1 cellular context compared by ENCODE assay signal in genomic region chr1:173714759-173715537, GRCh38.
TF ChIP-seq lines count a peak whose summit lies in the region.

TSS of gene KLHL20 (plus strand) at chr1:173714981. CDS start at chr1:173716044, 1,063 bp downstream.

TF ChIP-seq in HEK293, 187 proteins besides CTCF, POLR2A, EP300 and RAD21 (continued from another document):
- TF ChIP-seq, protein P1, sequence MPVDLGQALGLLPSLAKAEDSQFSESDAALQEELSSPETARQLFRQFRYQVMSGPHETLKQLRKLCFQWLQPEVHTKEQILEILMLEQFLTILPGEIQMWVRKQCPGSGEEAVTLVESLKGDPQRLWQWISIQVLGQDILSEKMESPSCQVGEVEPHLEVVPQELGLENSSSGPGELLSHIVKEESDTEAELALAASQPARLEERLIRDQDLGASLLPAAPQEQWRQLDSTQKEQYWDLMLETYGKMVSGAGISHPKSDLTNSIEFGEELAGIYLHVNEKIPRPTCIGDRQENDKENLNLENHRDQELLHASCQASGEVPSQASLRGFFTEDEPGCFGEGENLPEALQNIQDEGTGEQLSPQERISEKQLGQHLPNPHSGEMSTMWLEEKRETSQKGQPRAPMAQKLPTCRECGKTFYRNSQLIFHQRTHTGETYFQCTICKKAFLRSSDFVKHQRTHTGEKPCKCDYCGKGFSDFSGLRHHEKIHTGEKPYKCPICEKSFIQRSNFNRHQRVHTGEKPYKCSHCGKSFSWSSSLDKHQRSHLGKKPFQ (tag by site-specific recombination; IDR thresholded peaks at IDR 0.05), result no peak
- TF ChIP-seq ZBTB8A (tag by site-specific recombination; IDR thresholded peaks at IDR 0.05) (peak; percentile 74), ZFP37 (tag by site-specific recombination; IDR thresholded peaks at IDR 0.05) (peak; percentile 98), ZNF366 (tag by site-specific recombination; conservative IDR thresholded peaks at IDR 0.05) (peak; percentile 90), ZNF112 (tag by site-specific recombination; IDR thresholded peaks at IDR 0.05) (no peak), ZNF501 (tag by site-specific recombination; IDR thresholded peaks at IDR 0.05) (peak; percentile 96; the same call in 1 of the 2 replicates), MZF1 (tag by site-specific recombination; IDR thresholded peaks at IDR 0.05; ENCODE audit: borderline replicate concordance) (no peak)
- TF ChIP-seq, protein P2, sequence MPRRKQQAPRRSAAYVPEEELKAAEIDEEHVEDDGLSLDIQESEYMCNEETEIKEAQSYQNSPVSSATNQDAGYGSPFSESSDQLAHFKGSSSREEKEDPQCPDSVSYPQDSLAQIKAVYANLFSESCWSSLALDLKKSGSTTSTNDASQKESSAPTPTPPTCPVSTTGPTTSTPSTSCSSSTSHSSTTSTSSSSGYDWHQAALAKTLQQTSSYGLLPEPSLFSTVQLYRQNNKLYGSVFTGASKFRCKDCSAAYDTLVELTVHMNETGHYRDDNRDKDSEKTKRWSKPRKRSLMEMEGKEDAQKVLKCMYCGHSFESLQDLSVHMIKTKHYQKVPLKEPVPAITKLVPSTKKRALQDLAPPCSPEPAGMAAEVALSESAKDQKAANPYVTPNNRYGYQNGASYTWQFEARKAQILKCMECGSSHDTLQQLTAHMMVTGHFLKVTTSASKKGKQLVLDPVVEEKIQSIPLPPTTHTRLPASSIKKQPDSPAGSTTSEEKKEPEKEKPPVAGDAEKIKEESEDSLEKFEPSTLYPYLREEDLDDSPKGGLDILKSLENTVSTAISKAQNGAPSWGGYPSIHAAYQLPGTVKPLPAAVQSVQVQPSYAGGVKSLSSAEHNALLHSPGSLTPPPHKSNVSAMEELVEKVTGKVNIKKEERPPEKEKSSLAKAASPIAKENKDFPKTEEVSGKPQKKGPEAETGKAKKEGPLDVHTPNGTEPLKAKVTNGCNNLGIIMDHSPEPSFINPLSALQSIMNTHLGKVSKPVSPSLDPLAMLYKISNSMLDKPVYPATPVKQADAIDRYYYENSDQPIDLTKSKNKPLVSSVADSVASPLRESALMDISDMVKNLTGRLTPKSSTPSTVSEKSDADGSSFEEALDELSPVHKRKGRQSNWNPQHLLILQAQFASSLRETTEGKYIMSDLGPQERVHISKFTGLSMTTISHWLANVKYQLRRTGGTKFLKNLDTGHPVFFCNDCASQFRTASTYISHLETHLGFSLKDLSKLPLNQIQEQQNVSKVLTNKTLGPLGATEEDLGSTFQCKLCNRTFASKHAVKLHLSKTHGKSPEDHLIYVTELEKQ (tag by site-specific recombination; IDR thresholded peaks at IDR 0.05; ENCODE audit: borderline replicate concordance), result no peak
- TF ChIP-seq, protein P3, sequence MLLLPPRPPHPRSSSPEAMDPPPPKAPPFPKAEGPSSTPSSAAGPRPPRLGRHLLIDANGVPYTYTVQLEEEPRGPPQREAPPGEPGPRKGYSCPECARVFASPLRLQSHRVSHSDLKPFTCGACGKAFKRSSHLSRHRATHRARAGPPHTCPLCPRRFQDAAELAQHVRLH (tag by site-specific recombination; IDR thresholded peaks at IDR 0.05), result peak; percentile 99
- TF ChIP-seq, protein P4, sequence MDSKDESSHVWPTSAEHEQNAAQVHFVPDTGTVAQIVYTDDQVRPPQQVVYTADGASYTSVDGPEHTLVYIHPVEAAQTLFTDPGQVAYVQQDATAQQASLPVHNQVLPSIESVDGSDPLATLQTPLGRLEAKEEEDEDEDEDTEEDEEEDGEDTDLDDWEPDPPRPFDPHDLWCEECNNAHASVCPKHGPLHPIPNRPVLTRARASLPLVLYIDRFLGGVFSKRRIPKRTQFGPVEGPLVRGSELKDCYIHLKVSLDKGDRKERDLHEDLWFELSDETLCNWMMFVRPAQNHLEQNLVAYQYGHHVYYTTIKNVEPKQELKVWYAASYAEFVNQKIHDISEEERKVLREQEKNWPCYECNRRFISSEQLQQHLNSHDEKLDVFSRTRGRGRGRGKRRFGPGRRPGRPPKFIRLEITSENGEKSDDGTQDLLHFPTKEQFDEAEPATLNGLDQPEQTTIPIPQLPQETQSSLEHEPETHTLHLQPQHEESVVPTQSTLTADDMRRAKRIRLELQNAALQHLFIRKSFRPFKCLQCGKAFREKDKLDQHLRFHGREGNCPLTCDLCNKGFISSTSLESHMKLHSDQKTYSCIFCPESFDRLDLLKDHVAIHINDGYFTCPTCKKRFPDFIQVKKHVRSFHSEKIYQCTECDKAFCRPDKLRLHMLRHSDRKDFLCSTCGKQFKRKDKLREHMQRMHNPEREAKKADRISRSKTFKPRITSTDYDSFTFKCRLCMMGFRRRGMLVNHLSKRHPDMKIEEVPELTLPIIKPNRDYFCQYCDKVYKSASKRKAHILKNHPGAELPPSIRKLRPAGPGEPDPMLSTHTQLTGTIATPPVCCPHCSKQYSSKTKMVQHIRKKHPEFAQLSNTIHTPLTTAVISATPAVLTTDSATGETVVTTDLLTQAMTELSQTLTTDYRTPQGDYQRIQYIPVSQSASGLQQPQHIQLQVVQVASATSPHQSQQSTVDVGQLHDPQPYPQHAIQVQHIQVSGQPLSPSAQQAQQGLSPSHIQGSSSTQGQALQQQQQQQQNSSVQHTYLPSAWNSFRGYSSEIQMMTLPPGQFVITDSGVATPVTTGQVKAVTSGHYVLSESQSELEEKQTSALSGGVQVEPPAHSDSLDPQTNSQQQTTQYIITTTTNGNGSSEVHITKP (tag by site-specific recombination; IDR thresholded peaks at IDR 0.05), result peak; percentile 37
